8 cellular contexts compared by ENCODE assay signal in genomic region chr21:17903029-17903806, GRCh38.
DNase-seq lines count a peak whose midpoint lies in the region; ATAC-seq and TF ChIP-seq lines count a peak whose summit lies in the region.

No MANE protein-coding gene starts in this region.

- TF ChIP-seq CTCF in AG04450 (IDR thresholded peaks at IDR 0.05; ENCODE audit: low read depth, low read length) = peak; percentile 19
- peak; percentile 58 for TF ChIP-seq CTCF in neural cell (IDR thresholded peaks at IDR 0.05; ENCODE audit: poor library complexity, severe bottlenecking)
- peak in 2 of 6 experiments; percentile 31 to 35 for TF ChIP-seq CTCF in upper lobe of left lung (IDR thresholded peaks at IDR 0.05)
- TF ChIP-seq CTCF in BE2C (IDR thresholded peaks at IDR 0.05; ENCODE audit: low read depth, low read length) = no peak

- no peaks in the 10 kb centered on the region for H3F3A ChIP-seq in GM23248 (ENCODE audit: insufficient read depth)
- H3F3A ChIP-seq in neural cell (ENCODE audit: insufficient read depth, low read length, poor library complexity, severe bottlenecking) = no peaks in the 10 kb centered on the region

- TF ChIP-seq EP300 in neural cell (conservative IDR thresholded peaks at IDR 0.05; ENCODE audit: poor library complexity, severe bottlenecking) = no peak
- no peak for TF ChIP-seq EP300 in upper lobe of left lung (IDR thresholded peaks at IDR 0.05)

- TF ChIP-seq RAD21 in neural cell (conservative IDR thresholded peaks at IDR 0.05) = peak; percentile 62

- no peaks in the 10 kb centered on the region for H3K4me1 ChIP-seq in GM23248 (ENCODE audit: insufficient read depth)
- peaks cover 0 to 11% (median 2%) of the 10 kb centered on the region in 4 donors for H3K4me1 ChIP-seq in upper lobe of left lung
- peaks cover 2% of the 10 kb centered on the region; the same call in 1 of the 2 replicates for H3K4me1 ChIP-seq in BE2C

- peaks cover 0 to 2% of the 10 kb centered on the region in 2 donors for H3K9me3 Mint-ChIP-seq in effector memory CD8-positive, alpha-beta T cell

- peak overlapping the region in 1 of 2 donors; percentile 19 for H3K4me3 Mint-ChIP-seq in effector memory CD8-positive, alpha-beta T cell

- no peaks in the 10 kb centered on the region for H3K27me3 Mint-ChIP-seq in effector memory CD8-positive, alpha-beta T cell

- no peak overlapping the region for H3K4me2 ChIP-seq in GM23248 (ENCODE audit: unreplicated experiment)
- no peak overlapping the region for H3K4me2 ChIP-seq in neural cell (ENCODE audit: low read length)

- CTCF ChIA-PET in AG04450 (lab: Charles Lee) = interaction anchor here (1.0 to 2.6 kb wide), 6 partner anchors 10 to 225 kb away, joined by 3 to 56 read pairs (median 5); no protein-coding TSS in a partner anchor

- H3K79me2 ChIP-seq in GM23248 (ENCODE audit: insufficient read depth) = no peaks in the 10 kb centered on the region
- no peaks in the 10 kb centered on the region for H3K79me2 ChIP-seq in neural cell (replicated peaks; ENCODE audit: insufficient read depth, low read length)

- DNase-seq in AG04450 (ENCODE audit: low read depth, low spot score) = peak; percentile 20
- peak; percentile 59 for DNase-seq in GM23248
- peak; percentile 29 for DNase-seq in NCI-H82 treated with DMSO at 0.1 percent for 48 hours (lab: John Stamatoyannopoulos, UW; ENCODE audit: unreplicated experiment)
- no peak for DNase-seq in effector memory CD8-positive, alpha-beta T cell
- DNase-seq in upper lobe of left lung = no peak
- DNase-seq in BE2C = no peak
- no peak for DNase-seq in activated CD8-positive, alpha-beta memory T cell treated with anti-CD3 and anti-CD28 coated beads, Interleukin-2, amount 50 U/mL, for 4 hours

- POLR2A ChIA-PET in AG04450 (lab: Yijun Ruan, JAX) = interaction anchor here (1.7 kb wide), 1 partner anchor 85 kb away, joined by 4 read pairs; no protein-coding TSS in a partner anchor

- WGBS in GM23248 (ENCODE audit: low coverage in 1 of 2, low lambda C conversion rate in 2 of 2, missing lambda C conversion rate in 2 of 2), 2 experiments = 26 to 27% methylated on average over 4 of the region's 4 CpGs
- 58 to 59% methylated on average over 4 of the region's 4 CpGs for WGBS in upper lobe of left lung, 2 donors

- no peak overlapping the region for H2AFZ ChIP-seq in GM23248
- H2AFZ ChIP-seq in neural cell (ENCODE audit: low read depth, low read length) = no peak overlapping the region

- no peak overlapping the region for H3K9ac ChIP-seq in GM23248
- H3K9ac ChIP-seq in neural cell (ENCODE audit: low read length) = no peak overlapping the region

- peaks cover 0 to 9% of the 10 kb centered on the region in 2 donors for H3K4me1 Mint-ChIP-seq in effector memory CD8-positive, alpha-beta T cell (ENCODE audit: low read depth in 2 of 2)

- H3K4me3 ChIP-seq in AG04450 (ENCODE audit: low read depth, low read length) (no peak overlapping the region), GM23248 (no peak overlapping the region), neural cell (ENCODE audit: low read length) (no peak overlapping the region), upper lobe of left lung (no peak overlapping the region), BE2C (ENCODE audit: low read depth, low read length) (no peak overlapping the region)

- ATAC-seq in effector memory CD8-positive, alpha-beta T cell (replicated peaks) = peak; percentile 83
- ATAC-seq in upper lobe of left lung (ENCODE audit: low FRiP score in 2 of 2) = no peak

- H4K20me1 ChIP-seq in GM23248 (ENCODE audit: insufficient read depth) (no peaks in the 10 kb centered on the region), neural cell (ENCODE audit: insufficient read depth) (no peaks in the 10 kb centered on the region)

- no peaks in the 10 kb centered on the region for H3K9me2 ChIP-seq in GM23248 (ENCODE audit: insufficient read depth)
- H3K9me2 ChIP-seq in neural cell (ENCODE audit: insufficient read depth, low read length) = no peaks in the 10 kb centered on the region

- no peaks in the 10 kb centered on the region for H3K27me3 ChIP-seq in AG04450 (ENCODE audit: control insufficient read depth, insufficient read depth, low read length)
- 0 out of 2 replicates have a peak, but pooled peaks cover 6% of the 10 kb centered on the region for H3K27me3 ChIP-seq in GM23248 (replicated peaks; ENCODE audit: insufficient read depth)
- no peaks in the 10 kb centered on the region for H3K27me3 ChIP-seq in neural cell (ENCODE audit: insufficient read depth, low read depth, low read length)
- H3K27me3 ChIP-seq in upper lobe of left lung = no peaks in the 10 kb centered on the region
- H3K27me3 ChIP-seq in BE2C = no peaks in the 10 kb centered on the region

- peaks cover 2% of the 10 kb centered on the region for H3K36me3 Mint-ChIP-seq in effector memory CD8-positive, alpha-beta T cell (ENCODE audit: insufficient read depth)

- H3K9me3 ChIP-seq in AG04450 (ENCODE audit: control insufficient read depth, insufficient read depth, low read length) = no peaks in the 10 kb centered on the region
- no peaks in the 10 kb centered on the region for H3K9me3 ChIP-seq in GM23248 (ENCODE audit: low read depth)
- no peaks in the 10 kb centered on the region for H3K9me3 ChIP-seq in neural cell (ENCODE audit: low read length)
- no peaks in the 10 kb centered on the region for H3K9me3 ChIP-seq in upper lobe of left lung
- H3K9me3 ChIP-seq in BE2C = no peaks in the 10 kb centered on the region

- no peak for TF ChIP-seq POLR2A in upper lobe of left lung (IDR thresholded peaks at IDR 0.05)

- no peaks in the 10 kb centered on the region for H3K36me3 ChIP-seq in GM23248 (ENCODE audit: low read depth)
- no peaks in the 10 kb centered on the region for H3K36me3 ChIP-seq in neural cell (ENCODE audit: insufficient read depth, low read length)
- H3K36me3 ChIP-seq in upper lobe of left lung = no peaks in the 10 kb centered on the region
- H3K36me3 ChIP-seq in BE2C = no peaks in the 10 kb centered on the region

- H3K27ac Mint-ChIP-seq in effector memory CD8-positive, alpha-beta T cell = no peak overlapping the region

- H3K27ac ChIP-seq in AG04450 (ENCODE audit: low read depth, low read length) = no peak overlapping the region
- no peak overlapping the region for H3K27ac ChIP-seq in GM23248
- H3K27ac ChIP-seq in neural cell (ENCODE audit: low read length) = no peak overlapping the region
- no peak overlapping the region for H3K27ac ChIP-seq in upper lobe of left lung

- in situ Hi-C loops in GM23248 (cut with MboI) = loop anchor here (5.0 kb wide), 1 partner anchor 226 kb away; no protein-coding TSS in a partner anchor

TF ChIP-seq in neural cell, 6 proteins besides CTCF, POLR2A, EP300 and RAD21:
- TF ChIP-seq, protein P1, sequence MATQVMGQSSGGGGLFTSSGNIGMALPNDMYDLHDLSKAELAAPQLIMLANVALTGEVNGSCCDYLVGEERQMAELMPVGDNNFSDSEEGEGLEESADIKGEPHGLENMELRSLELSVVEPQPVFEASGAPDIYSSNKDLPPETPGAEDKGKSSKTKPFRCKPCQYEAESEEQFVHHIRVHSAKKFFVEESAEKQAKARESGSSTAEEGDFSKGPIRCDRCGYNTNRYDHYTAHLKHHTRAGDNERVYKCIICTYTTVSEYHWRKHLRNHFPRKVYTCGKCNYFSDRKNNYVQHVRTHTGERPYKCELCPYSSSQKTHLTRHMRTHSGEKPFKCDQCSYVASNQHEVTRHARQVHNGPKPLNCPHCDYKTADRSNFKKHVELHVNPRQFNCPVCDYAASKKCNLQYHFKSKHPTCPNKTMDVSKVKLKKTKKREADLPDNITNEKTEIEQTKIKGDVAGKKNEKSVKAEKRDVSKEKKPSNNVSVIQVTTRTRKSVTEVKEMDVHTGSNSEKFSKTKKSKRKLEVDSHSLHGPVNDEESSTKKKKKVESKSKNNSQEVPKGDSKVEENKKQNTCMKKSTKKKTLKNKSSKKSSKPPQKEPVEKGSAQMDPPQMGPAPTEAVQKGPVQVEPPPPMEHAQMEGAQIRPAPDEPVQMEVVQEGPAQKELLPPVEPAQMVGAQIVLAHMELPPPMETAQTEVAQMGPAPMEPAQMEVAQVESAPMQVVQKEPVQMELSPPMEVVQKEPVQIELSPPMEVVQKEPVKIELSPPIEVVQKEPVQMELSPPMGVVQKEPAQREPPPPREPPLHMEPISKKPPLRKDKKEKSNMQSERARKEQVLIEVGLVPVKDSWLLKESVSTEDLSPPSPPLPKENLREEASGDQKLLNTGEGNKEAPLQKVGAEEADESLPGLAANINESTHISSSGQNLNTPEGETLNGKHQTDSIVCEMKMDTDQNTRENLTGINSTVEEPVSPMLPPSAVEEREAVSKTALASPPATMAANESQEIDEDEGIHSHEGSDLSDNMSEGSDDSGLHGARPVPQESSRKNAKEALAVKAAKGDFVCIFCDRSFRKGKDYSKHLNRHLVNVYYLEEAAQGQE (IDR thresholded peaks at IDR 0.05; ENCODE audit: borderline replicate concordance) = no peak
- no peak for TF ChIP-seq TAF1 (IDR thresholded peaks at IDR 0.05; ENCODE audit: low read depth)
- peak; percentile 75 for TF ChIP-seq SMC3 (conservative IDR thresholded peaks at IDR 0.05; ENCODE audit: poor library complexity)
- no peak for TF ChIP-seq EZH2 (IDR thresholded peaks at IDR 0.05; ENCODE audit: borderline replicate concordance, insufficient read depth, low read length, poor library complexity, severe bottlenecking)

Comparison
In these comparisons a context has a peak if more than half of its experiments do, and no peak if none do; other contexts are left out.
1. DNase-seq: peak in AG04450 (single experiment), GM23248 (single experiment) and NCI-H82 treated with DMSO at 0.1 percent for 48 hours (single experiment); none in effector memory CD8-positive, alpha-beta T cell (0 of 3), upper lobe of left lung (0 of 2), BE2C (single experiment) and activated CD8-positive, alpha-beta memory T cell treated with anti-CD3 and anti-CD28 coated beads, Interleukin-2, amount 50 U/mL, for 4 hours (single experiment).